ENCODE assay signal across 18 cellular contexts in the genomic region with DNA sequence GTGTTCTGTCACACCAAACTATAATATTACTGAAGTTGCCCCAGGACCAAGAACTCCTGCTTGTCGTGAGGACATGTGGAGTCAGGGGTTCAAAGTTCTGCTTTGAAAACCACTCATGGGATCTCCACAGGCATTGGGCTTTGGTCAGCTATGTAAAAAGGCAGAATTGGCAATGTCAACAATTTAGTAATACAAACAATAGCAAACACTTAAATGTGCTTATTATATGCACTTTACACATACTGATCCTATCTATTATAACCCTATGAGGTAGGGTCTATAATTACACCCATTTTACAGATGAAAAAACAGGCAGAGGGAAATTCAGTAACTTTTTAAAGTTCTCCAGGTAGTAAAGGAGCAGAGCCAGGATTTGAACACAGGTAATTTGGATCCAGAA.
"Had no signal": no experiment of that assay in that cellular context is flagged by ENCODE, and none has a peak within 500 bp of the region (broad histone marks: within the 10 kb centered on the region; RNA-seq: fewer than 3 reads in every experiment).

No MANE protein-coding gene starts in this region.

- H3K4me3 ChIP-seq: hepatocyte, ovary, right atrium auricular region, thoracic aorta, transverse colon had no signal

- DNase-seq: effector memory CD8-positive, alpha-beta T cell; erythroblast; foreskin keratinocyte; head of caudate nucleus; kidney; left cardiac atrium; left ventricle myocardium superior; naive thymus-derived CD4-positive, alpha-beta T cell; ovary; small intestine; stimulated activated CD4-positive, alpha-beta T cell treated with anti-CD3 and anti-CD28 coated beads, Interleukin-12 subunit alpha, Interleukin-12 subunit beta, amount 100 ng/mL, for 4 hours; transverse colon had no signal

- H3K27ac Mint-ChIP-seq: effector memory CD8-positive, alpha-beta T cell; naive thymus-derived CD4-positive, alpha-beta T cell had no signal

- H3K27me3 Mint-ChIP-seq: central memory CD8-positive, alpha-beta T cell; effector memory CD8-positive, alpha-beta T cell; naive thymus-derived CD4-positive, alpha-beta T cell; stimulated activated naive CD8-positive, alpha-beta T cell treated with anti-CD3 and anti-CD28 coated beads, Interleukin-15, Interleukin-2, amounts not matched to agents 100 ng/mL and 50 ng/mL, for 24 hours had no signal

- H3K4me3 Mint-ChIP-seq: central memory CD8-positive, alpha-beta T cell; effector memory CD8-positive, alpha-beta T cell; naive thymus-derived CD4-positive, alpha-beta T cell; neural crest cell; stimulated activated naive CD8-positive, alpha-beta T cell treated with anti-CD3 and anti-CD28 coated beads, Interleukin-15, Interleukin-2, amounts not matched to agents 100 ng/mL and 50 ng/mL, for 24 hours had no signal

- H3K27ac ChIP-seq: foreskin keratinocyte, hepatocyte, ovary, right atrium auricular region, thoracic aorta, transverse colon had no signal

- H3K36me3 ChIP-seq: ovary, right atrium auricular region, thoracic aorta, transverse colon had no signal

- H3K4me2 ChIP-seq: hepatocyte had no signal

- ATAC-seq: effector memory CD8-positive, alpha-beta T cell; left cardiac atrium; left ventricle myocardium superior; naive thymus-derived CD4-positive, alpha-beta T cell had no signal

- H3K79me2 ChIP-seq: hepatocyte had no signal

- H2AFZ ChIP-seq: hepatocyte had no signal

- FAIRE-seq: kidney, small intestine had no signal

- H3K9me3 ChIP-seq: ovary, right atrium auricular region, thoracic aorta, transverse colon had no signal

- H3K27me3 ChIP-seq: foreskin keratinocyte, hepatocyte, ovary, right atrium auricular region, transverse colon had no signal
